9 cellular contexts compared by ENCODE assay signal in the genomic region with DNA sequence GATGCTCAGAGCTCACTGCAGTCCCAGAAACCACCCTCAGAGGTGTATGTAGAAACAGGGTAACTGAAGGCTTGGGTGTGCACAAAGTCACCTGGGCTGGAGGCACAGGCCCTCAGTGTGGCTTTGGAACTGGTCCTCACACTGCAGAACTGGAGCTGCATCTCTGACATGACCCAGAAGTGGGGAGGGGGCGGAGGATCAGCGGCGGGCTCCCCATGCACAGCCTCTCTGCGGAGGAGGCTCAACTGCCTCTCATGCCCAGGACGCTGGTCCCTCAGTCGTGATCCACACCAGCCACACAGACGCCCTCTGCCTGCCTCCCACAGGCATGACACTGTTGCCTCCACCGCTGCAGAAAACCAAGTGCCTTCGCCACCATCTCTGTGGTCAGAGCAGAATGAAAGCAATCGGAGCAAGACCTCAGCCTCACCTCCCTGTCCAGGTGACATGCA.
A peak's percentile ranks its signal among the peaks of the same experiment; 100 is the strongest.
DNase-seq lines count a peak whose midpoint lies in the region; ATAC-seq, FAIRE-seq and TF ChIP-seq lines count a peak whose summit lies in the region.
"Had no signal": no experiment of that assay in that cellular context is flagged by ENCODE, and none has a peak within 500 bp of the region (broad histone marks: within the 10 kb centered on the region; RNA-seq: fewer than 3 reads in every experiment).

No MANE protein-coding gene starts in this region.

- no peak overlapping the region for H3K27ac ChIP-seq in body of pancreas
- no peak overlapping the region for H3K27ac ChIP-seq in HepG2 (ENCODE audit: extremely low read length, insufficient read depth, low read length)

- TF ChIP-seq POLR2A in body of pancreas (IDR thresholded peaks at IDR 0.05) (no peak), HepG2 (IDR thresholded peaks at IDR 0.05; ENCODE audit: insufficient read depth in 1 of 2, low read depth in 2 of 2, low read length in 2 of 2) (no peak)

- H3K36me3 ChIP-seq in body of pancreas (replicated peaks in 1 of 2; ENCODE audit: insufficient read depth in 1 of 2, low read depth in 2 of 2), result no peaks in the 10 kb centered on the region
- no peaks in the 10 kb centered on the region for H3K36me3 ChIP-seq in HepG2 (replicated peaks in 1 of 2; ENCODE audit: control insufficient read depth in 1 of 2, insufficient read depth in 2 of 2, low read length in 2 of 2)

- no peak overlapping the region for H3K4me3 ChIP-seq in body of pancreas
- H3K4me3 ChIP-seq in HepG2 (replicated peaks in 1 of 3; ENCODE audit: insufficient read depth in 1 of 3, low read depth in 2 of 3, low read length in 3 of 3), result no peak overlapping the region

- ATAC-seq in body of pancreas (peak; percentile 82), HepG2 (peak; percentile 97), HG03097 (IDR thresholded peaks at IDR 0.05; ENCODE audit: low FRiP score, unreplicated experiment) (no peak), GM18498 (IDR thresholded peaks at IDR 0.05; ENCODE audit: unreplicated experiment) (no peak)

- DNase-seq in NCI-H2171 treated with DMSO at 0.1 percent for 48 hours (lab: John Stamatoyannopoulos, UW) (peak; percentile 4), NCI-H2171 (lab: John Stamatoyannopoulos, UW) (no peak), HuH-7 (ENCODE audit: low spot score) (peak; percentile 89), body of pancreas (peak; percentile 61 to 72 (median 66)), HepG2 (ENCODE audit: low spot score) (peak; percentile 50), NCI-H1105 treated with DMSO at 0.1 percent for 48 hours (lab: John Stamatoyannopoulos, UW) (no peak)
- DNase-seq: activated B cell treated with CpG ODN at 0.5 μM for 24 hours had no signal

- H3K9me3 ChIP-seq in body of pancreas, result no peaks in the 10 kb centered on the region
- no peaks in the 10 kb centered on the region for H3K9me3 ChIP-seq in HepG2 (ENCODE audit: low read length)

- H2AFZ ChIP-seq in HepG2 (ENCODE audit: low read length), result no peak overlapping the region

- TF ChIP-seq EP300 in HepG2 (IDR thresholded peaks at IDR 0.05; ENCODE audit: low read depth in 2 of 2, low read length in 2 of 2) (no peak), HepG2 (CRISPR knock-in tag; IDR thresholded peaks at IDR 0.05; ENCODE audit: borderline replicate concordance) (no peak)

- H3K4me1 ChIP-seq in body of pancreas (no peaks in the 10 kb centered on the region), HepG2 (ENCODE audit: insufficient read depth, low read length) (peaks cover 17% of the 10 kb centered on the region; the same call in 1 of the 2 replicates)

- peak; percentile 21 for FAIRE-seq in HepG2 (lab: Jason Lieb, UNC)

- in situ Hi-C loops in HepG2 (cut with HindIII; ENCODE audit: extremely low pct_ligation_motif_present, low pct_unique_long_range_greater_than_20kb), result loop anchor here (5.0 kb wide), 1 partner anchor 36 kb away; no protein-coding TSS in a partner anchor

- peak; percentile 87 for TF ChIP-seq RAD21 in HepG2 (CRISPR knock-in tag; IDR thresholded peaks at IDR 0.05)

- H3K27me3 ChIP-seq in body of pancreas (no peaks in the 10 kb centered on the region), HepG2 (ENCODE audit: control insufficient read depth in 1 of 2, insufficient read depth in 2 of 2, low read length in 2 of 2) (peaks cover 0 to 10% of the 10 kb centered on the region in 2 experiments)

- intact Hi-C loops in body of pancreas (cut with DNase I), result loop anchor here (10.0 kb wide), 1 partner anchor 274 kb away; no protein-coding TSS in a partner anchor
- intact Hi-C loops in HepG2 (cut with micrococcal nuclease; ENCODE audit: unreplicated experiment), result loop anchor here (5.0 kb wide), 1 partner anchor 76 kb away; no protein-coding TSS in a partner anchor

- no TSS peak for BruUV-seq in HepG2 (replicated peaks; lab: Mats Ljungman, UMichigan)

- TF ChIP-seq CTCF in body of pancreas (IDR thresholded peaks at IDR 0.05) (peak; percentile 25 to 87 (median 69)), HepG2 (CRISPR knock-in tag; IDR thresholded peaks at IDR 0.05) (peak; percentile 91)

- H3K9ac ChIP-seq in HepG2 (ENCODE audit: insufficient read depth, low read depth, low read length), result no peak overlapping the region

- 0 to 15% methylated on average over 2 to 10 of the region's 10 CpGs for WGBS in body of pancreas, 2 donors
- WGBS in HepG2 (ENCODE audit: low lambda C conversion rate), result 38% methylated on average over 5 of the region's 10 CpGs

- H4K20me1 ChIP-seq in HepG2 (ENCODE audit: insufficient read depth, low read length), result no peaks in the 10 kb centered on the region

- no peaks in the 10 kb centered on the region for H3K79me2 ChIP-seq in HepG2 (ENCODE audit: insufficient read depth, low read length)

- POLR2A ChIA-PET in HepG2 (lab: Yijun Ruan, JAX), result no interaction called here

- CTCF ChIA-PET in HepG2 (lab: Yijun Ruan, JAX; ENCODE audit: low intra/inter-chr PET ratio, low total read pairs), result interaction anchor here (1.1 to 1.7 kb wide), 3 partner anchors 38 to 289 kb away, joined by 3 to 7 read pairs (median 6); no protein-coding TSS in a partner anchor

- H3K4me2 ChIP-seq in HepG2 (ENCODE audit: low read depth, low read length), result peak overlapping the region; percentile 39; the same call in 1 of the 2 replicates

TF ChIP-seq in HepG2, 621 proteins besides CTCF, POLR2A, EP300 and RAD21 (continues in another document):
- TF ChIP-seq GATAD1 (CRISPR knock-in tag; IDR thresholded peaks at IDR 0.05) (0 out of 2 replicates have a peak, but pooled peaks have one; percentile 24), ZNF121 (CRISPR knock-in tag; IDR thresholded peaks at IDR 0.05) (peak; percentile 76), ZNF598 (CRISPR knock-in tag; IDR thresholded peaks at IDR 0.05; ENCODE audit: borderline replicate concordance) (0 out of 2 replicates have a peak, but pooled peaks have one; percentile 61), ZNF383 (CRISPR knock-in tag; IDR thresholded peaks at IDR 0.05; ENCODE audit: borderline replicate concordance) (peak; percentile 67; the same call in 1 of the 2 replicates), ZNF30 (CRISPR knock-in tag; IDR thresholded peaks at IDR 0.05) (no peak)
- TF ChIP-seq, protein P1, sequence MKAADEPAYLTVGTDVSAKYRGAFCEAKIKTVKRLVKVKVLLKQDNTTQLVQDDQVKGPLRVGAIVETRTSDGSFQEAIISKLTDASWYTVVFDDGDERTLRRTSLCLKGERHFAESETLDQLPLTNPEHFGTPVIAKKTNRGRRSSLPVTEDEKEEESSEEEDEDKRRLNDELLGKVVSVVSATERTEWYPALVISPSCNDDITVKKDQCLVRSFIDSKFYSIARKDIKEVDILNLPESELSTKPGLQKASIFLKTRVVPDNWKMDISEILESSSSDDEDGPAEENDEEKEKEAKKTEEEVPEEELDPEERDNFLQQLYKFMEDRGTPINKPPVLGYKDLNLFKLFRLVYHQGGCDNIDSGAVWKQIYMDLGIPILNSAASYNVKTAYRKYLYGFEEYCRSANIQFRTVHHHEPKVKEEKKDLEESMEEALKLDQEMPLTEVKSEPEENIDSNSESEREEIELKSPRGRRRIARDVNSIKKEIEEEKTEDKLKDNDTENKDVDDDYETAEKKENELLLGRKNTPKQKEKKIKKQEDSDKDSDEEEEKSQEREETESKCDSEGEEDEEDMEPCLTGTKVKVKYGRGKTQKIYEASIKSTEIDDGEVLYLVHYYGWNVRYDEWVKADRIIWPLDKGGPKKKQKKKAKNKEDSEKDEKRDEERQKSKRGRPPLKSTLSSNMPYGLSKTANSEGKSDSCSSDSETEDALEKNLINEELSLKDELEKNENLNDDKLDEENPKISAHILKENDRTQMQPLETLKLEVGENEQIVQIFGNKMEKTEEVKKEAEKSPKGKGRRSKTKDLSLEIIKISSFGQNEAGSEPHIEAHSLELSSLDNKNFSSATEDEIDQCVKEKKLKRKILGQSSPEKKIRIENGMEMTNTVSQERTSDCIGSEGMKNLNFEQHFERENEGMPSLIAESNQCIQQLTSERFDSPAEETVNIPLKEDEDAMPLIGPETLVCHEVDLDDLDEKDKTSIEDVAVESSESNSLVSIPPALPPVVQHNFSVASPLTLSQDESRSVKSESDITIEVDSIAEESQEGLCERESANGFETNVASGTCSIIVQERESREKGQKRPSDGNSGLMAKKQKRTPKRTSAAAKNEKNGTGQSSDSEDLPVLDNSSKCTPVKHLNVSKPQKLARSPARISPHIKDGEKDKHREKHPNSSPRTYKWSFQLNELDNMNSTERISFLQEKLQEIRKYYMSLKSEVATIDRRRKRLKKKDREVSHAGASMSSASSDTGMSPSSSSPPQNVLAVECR (CRISPR knock-in tag; IDR thresholded peaks at IDR 0.05; ENCODE audit: borderline replicate concordance), result peak; percentile 30; the same call in 1 of the 2 replicates
- TF ChIP-seq, protein P2, sequence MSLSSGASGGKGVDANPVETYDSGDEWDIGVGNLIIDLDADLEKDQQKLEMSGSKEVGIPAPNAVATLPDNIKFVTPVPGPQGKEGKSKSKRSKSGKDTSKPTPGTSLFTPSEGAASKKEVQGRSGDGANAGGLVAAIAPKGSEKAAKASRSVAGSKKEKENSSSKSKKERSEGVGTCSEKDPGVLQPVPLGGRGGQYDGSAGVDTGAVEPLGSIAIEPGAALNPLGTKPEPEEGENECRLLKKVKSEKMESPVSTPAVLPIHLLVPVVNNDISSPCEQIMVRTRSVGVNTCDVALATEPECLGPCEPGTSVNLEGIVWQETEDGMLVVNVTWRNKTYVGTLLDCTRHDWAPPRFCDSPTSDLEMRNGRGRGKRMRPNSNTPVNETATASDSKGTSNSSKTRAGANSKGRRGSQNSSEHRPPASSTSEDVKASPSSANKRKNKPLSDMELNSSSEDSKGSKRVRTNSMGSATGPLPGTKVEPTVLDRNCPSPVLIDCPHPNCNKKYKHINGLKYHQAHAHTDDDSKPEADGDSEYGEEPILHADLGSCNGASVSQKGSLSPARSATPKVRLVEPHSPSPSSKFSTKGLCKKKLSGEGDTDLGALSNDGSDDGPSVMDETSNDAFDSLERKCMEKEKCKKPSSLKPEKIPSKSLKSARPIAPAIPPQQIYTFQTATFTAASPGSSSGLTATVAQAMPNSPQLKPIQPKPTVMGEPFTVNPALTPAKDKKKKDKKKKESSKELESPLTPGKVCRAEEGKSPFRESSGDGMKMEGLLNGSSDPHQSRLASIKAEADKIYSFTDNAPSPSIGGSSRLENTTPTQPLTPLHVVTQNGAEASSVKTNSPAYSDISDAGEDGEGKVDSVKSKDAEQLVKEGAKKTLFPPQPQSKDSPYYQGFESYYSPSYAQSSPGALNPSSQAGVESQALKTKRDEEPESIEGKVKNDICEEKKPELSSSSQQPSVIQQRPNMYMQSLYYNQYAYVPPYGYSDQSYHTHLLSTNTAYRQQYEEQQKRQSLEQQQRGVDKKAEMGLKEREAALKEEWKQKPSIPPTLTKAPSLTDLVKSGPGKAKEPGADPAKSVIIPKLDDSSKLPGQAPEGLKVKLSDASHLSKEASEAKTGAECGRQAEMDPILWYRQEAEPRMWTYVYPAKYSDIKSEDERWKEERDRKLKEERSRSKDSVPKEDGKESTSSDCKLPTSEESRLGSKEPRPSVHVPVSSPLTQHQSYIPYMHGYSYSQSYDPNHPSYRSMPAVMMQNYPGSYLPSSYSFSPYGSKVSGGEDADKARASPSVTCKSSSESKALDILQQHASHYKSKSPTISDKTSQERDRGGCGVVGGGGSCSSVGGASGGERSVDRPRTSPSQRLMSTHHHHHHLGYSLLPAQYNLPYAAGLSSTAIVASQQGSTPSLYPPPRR (CRISPR knock-in tag; IDR thresholded peaks at IDR 0.05; ENCODE audit: borderline replicate concordance), result 0 out of 2 replicates have a peak, but pooled peaks have one; percentile 37

Comparison
In these comparisons a context has a peak if more than half of its experiments do, and no peak if none do; other contexts are left out.
1. DNase-seq: peak in NCI-H2171 treated with DMSO at 0.1 percent for 48 hours (single experiment), HuH-7 (single experiment), body of pancreas (4 of 4) and HepG2 (single experiment); none in NCI-H2171 (single experiment) and NCI-H1105 treated with DMSO at 0.1 percent for 48 hours (single experiment).
2. ATAC-seq: peak in body of pancreas (single experiment) and HepG2 (single experiment); none in HG03097 (single experiment) and GM18498 (single experiment).